Comparison of ENCODE assay signal across 21 cellular contexts in genomic region chr1:93475691-93476090, GRCh38.
"Had no signal": no experiment of that assay in that cellular context is flagged by ENCODE, and none has a peak within 500 bp of the region (broad histone marks: within the 10 kb centered on the region; RNA-seq: fewer than 3 reads in every experiment).

No MANE protein-coding gene starts in this region.

- H3K4me3 Mint-ChIP-seq: activated CD8-positive, alpha-beta T cell treated with anti-CD3 and anti-CD28 coated beads, Interleukin-2, amount 10 ng/mL, durations not matched to agents 7 days and 5 days; activated naive CD4-positive, alpha-beta T cell treated with anti-CD3 and anti-CD28 coated beads, Interleukin-2, amount 50 U/mL, for 24 hours; T-helper 1 cell treated with Interleukin-12 subunit alpha and Interleukin-12 subunit beta and Interleukin-4 antibody, amounts not matched to agents 30 μg/mL and 1 μg/mL, for 36 hours; WTC11 had no signal

- H3K27ac ChIP-seq: brain microvascular endothelial cell, cardiac muscle cell, Peyer's patch had no signal

- H3K36me3 ChIP-seq: brain microvascular endothelial cell, cardiac muscle cell, MG63, Peyer's patch had no signal

- H3K4me1 Mint-ChIP-seq: activated naive CD4-positive, alpha-beta T cell treated with anti-CD3 and anti-CD28 coated beads, Interleukin-2, amount 50 U/mL, for 24 hours had no signal

- H3K4me3 ChIP-seq: cardiac muscle cell, MG63, Peyer's patch had no signal

- H3K27me3 ChIP-seq: brain microvascular endothelial cell, MG63, Peyer's patch had no signal

- H3K27ac Mint-ChIP-seq: activated CD8-positive, alpha-beta T cell treated with anti-CD3 and anti-CD28 coated beads, Interleukin-2, amount 10 ng/mL, durations not matched to agents 7 days and 5 days; activated naive CD4-positive, alpha-beta T cell treated with anti-CD3 and anti-CD28 coated beads, Interleukin-2, amount 50 U/mL, for 24 hours; T-helper 1 cell treated with Interleukin-12 subunit alpha and Interleukin-12 subunit beta and Interleukin-4 antibody, amounts not matched to agents 30 μg/mL and 1 μg/mL, for 36 hours; WTC11 had no signal

- H3K9me3 ChIP-seq: MG63 had no signal

- H3K4me1 ChIP-seq: Peyer's patch had no signal

- ATAC-seq: activated CD8-positive, alpha-beta T cell treated with anti-CD3 and anti-CD28 coated beads, Interleukin-2, amount 10 ng/mL, durations not matched to agents 7 days and 5 days; WTC11 had no signal

- DNase-seq: activated CD4-positive, alpha-beta T cell treated with anti-CD3 and anti-CD28 coated beads for 48 hours; activated CD4-positive, alpha-beta T cell treated with anti-CD3 and anti-CD28 coated beads, Interleukin-2, amount 50 U/mL, for 4 hours; activated CD4-positive, CD25-positive, alpha-beta regulatory T cell treated with anti-CD3 and anti-CD28 coated beads, Interleukin-2, amount 50 U/mL, for 72 hours; activated CD8-positive, alpha-beta memory T cell treated with anti-CD3 and anti-CD28 coated beads, Interleukin-2, amount 50 U/mL, for 48 hours; activated CD8-positive, alpha-beta T cell treated with anti-CD3 and anti-CD28 coated beads, Interleukin-2, amount 10 ng/mL, durations not matched to agents 7 days and 5 days; activated T-cell treated with anti-CD3 and anti-CD28 coated beads, Interleukin-2, amount 50 U/mL, for 1 hour; brain microvascular endothelial cell; MG63; MV-4-11; NCI-H1092 treated with DMSO at 0.1 percent for 48 hours; NCI-H1417 treated with DMSO at 0.1 percent for 48 hours; NCI-H1694; NCI-H2029; NCI-H510A treated with DMSO at 0.1 percent for 48 hours; NCI-H69; Peyer's patch; SHP77 treated with DMSO at 0.1 percent for 48 hours had no signal
